12 cellular contexts compared by ENCODE assay signal in the genomic region with DNA sequence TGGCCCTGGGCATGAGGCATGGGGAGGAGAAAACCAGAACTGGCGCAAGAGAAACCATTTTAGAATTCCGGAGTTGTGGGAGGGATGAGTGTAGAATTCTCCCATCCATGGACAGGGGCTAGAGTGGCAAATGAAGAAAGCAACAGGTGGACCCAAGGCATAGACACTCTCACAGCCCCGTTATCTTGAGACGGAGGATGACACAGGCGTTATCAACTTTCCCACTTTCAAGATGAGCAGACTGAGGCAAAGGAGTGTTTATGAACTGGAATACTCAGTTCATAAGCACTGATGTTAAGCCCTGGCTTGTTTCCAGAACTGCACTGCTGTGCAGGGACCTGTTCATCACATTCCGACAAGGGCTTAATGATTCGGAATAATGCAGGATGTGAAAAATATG. TPM values are rescaled to one million over a fixed set of nuclear protein-coding genes. Genes with fewer than 3 reads are reported as not detected.
DNase-seq lines count a peak whose midpoint lies in the region; ATAC-seq, FAIRE-seq and TF ChIP-seq lines count a peak whose summit lies in the region.
"Had no signal": no experiment of that assay in that cellular context is flagged by ENCODE, and none has a peak within 500 bp of the region (broad histone marks: within the 10 kb centered on the region; RNA-seq: fewer than 3 reads in every experiment).

No MANE protein-coding gene starts in this region.

- peak overlapping the region; percentile 20 for H3K4me3 Mint-ChIP-seq in glutamatergic neuron (ENCODE audit: unreplicated experiment)
- H3K4me3 Mint-ChIP-seq in type B pancreatic cell: peak overlapping the region; percentile 86

- WGBS in HepG2 (ENCODE audit: low lambda C conversion rate): 98% methylated on average over 7 of the region's 7 CpGs
- 100% methylated on average over 2 of the region's 7 CpGs for WGBS in right lobe of liver (ENCODE audit: insufficient coverage, low coverage, low lambda C conversion rate, missing lambda C conversion rate)

- H3K9me3 ChIP-seq in HepG2 (ENCODE audit: low read length): no peaks in the 10 kb centered on the region
- H3K9me3 ChIP-seq in right lobe of liver: no peaks in the 10 kb centered on the region
- H3K9me3 ChIP-seq: BLaER1 had no signal

- 0 out of 5 replicates have a peak, but pooled peaks cover 0 to 9% of the 10 kb centered on the region in 2 experiments for H3K27me3 ChIP-seq in HepG2 (ENCODE audit: control insufficient read depth in 1 of 2, insufficient read depth in 2 of 2, low read length in 2 of 2)
- H3K27me3 ChIP-seq in right lobe of liver: no peaks in the 10 kb centered on the region
- H3K27me3 ChIP-seq: BLaER1 had no signal

- H3K4me3 ChIP-seq in HepG2 (replicated peaks in 1 of 3; ENCODE audit: insufficient read depth in 1 of 3, low read depth in 2 of 3, low read length in 3 of 3) (no peak overlapping the region), right lobe of liver (no peak overlapping the region)

- in situ Hi-C loops in HepG2 (cut with HindIII; ENCODE audit: extremely low pct_ligation_motif_present, low pct_unique_long_range_greater_than_20kb): no loop called here

- no peak overlapping the region for H2AFZ ChIP-seq in HepG2 (ENCODE audit: low read length)

- H3K4me1 ChIP-seq in HepG2 (ENCODE audit: insufficient read depth, low read length) (peaks cover 51% of the 10 kb centered on the region), right lobe of liver (peaks cover 0 to 17% (median 8%) of the 10 kb centered on the region in 4 donors)

- no peaks in the 10 kb centered on the region for H3K36me3 Mint-ChIP-seq in glutamatergic neuron (ENCODE audit: unreplicated experiment)
- peaks cover 8% of the 10 kb centered on the region for H3K36me3 Mint-ChIP-seq in type B pancreatic cell

- no peak for TF ChIP-seq POLR2A in HepG2 (IDR thresholded peaks at IDR 0.05; ENCODE audit: insufficient read depth in 1 of 2, low read depth in 2 of 2, low read length in 2 of 2)
- no peak for TF ChIP-seq POLR2A in right lobe of liver (IDR thresholded peaks at IDR 0.05)

- no peak overlapping the region for H3K9ac ChIP-seq in HepG2 (ENCODE audit: insufficient read depth, low read depth, low read length)

- no peak for TF ChIP-seq RAD21 in HepG2 (CRISPR knock-in tag; IDR thresholded peaks at IDR 0.05)

- TF ChIP-seq CTCF in HepG2 (CRISPR knock-in tag; IDR thresholded peaks at IDR 0.05): no peak
- TF ChIP-seq CTCF in right lobe of liver (IDR thresholded peaks at IDR 0.05): no peak
- TF ChIP-seq CTCF in VCaP (conservative IDR thresholded peaks at IDR 0.05): no peak
- no peak for TF ChIP-seq CTCF in glutamatergic neuron (IDR thresholded peaks at IDR 0.05; ENCODE audit: partially characterized antibody, unreplicated experiment)
- TF ChIP-seq CTCF in type B pancreatic cell (conservative IDR thresholded peaks at IDR 0.05): no peak

- no peaks in the 10 kb centered on the region for H4K20me1 ChIP-seq in HepG2 (ENCODE audit: insufficient read depth, low read length)

- FAIRE-seq in HepG2 (lab: Jason Lieb, UNC): no peak

- CTCF ChIA-PET in HepG2 (lab: Yijun Ruan, JAX; ENCODE audit: low intra/inter-chr PET ratio, low total read pairs): no interaction called here

- no TSS peak for BruUV-seq in HepG2 (replicated peaks; lab: Mats Ljungman, UMichigan)

- H3K4me1 Mint-ChIP-seq in glutamatergic neuron (ENCODE audit: low read depth, unreplicated experiment): peaks cover 17% of the 10 kb centered on the region
- peaks cover 23% of the 10 kb centered on the region for H3K4me1 Mint-ChIP-seq in type B pancreatic cell (ENCODE audit: unreplicated experiment)

- POLR2A ChIA-PET in HepG2 (lab: Yijun Ruan, JAX): no interaction called here

- TF ChIP-seq EP300 in HepG2 (IDR thresholded peaks at IDR 0.05; ENCODE audit: low read depth in 2 of 2, low read length in 2 of 2): no peak
- TF ChIP-seq EP300 in HepG2 (CRISPR knock-in tag; IDR thresholded peaks at IDR 0.05; ENCODE audit: borderline replicate concordance): no peak

- H3K9me3 Mint-ChIP-seq in glutamatergic neuron (ENCODE audit: unreplicated experiment) (peaks cover 6% of the 10 kb centered on the region), type B pancreatic cell (no peaks in the 10 kb centered on the region)

- H3K36me3 ChIP-seq in HepG2 (replicated peaks in 1 of 2; ENCODE audit: control insufficient read depth in 1 of 2, insufficient read depth in 2 of 2, low read length in 2 of 2): peaks cover 2 to 11% of the 10 kb centered on the region in 2 experiments; a peak in 4 of 5 replicates
- peaks cover 0 to 2% (median 0%) of the 10 kb centered on the region in 4 donors for H3K36me3 ChIP-seq in right lobe of liver

- peaks cover 8% of the 10 kb centered on the region for H3K27me3 Mint-ChIP-seq in glutamatergic neuron (ENCODE audit: unreplicated experiment)
- peaks cover 5% of the 10 kb centered on the region for H3K27me3 Mint-ChIP-seq in type B pancreatic cell

- H3K27ac Mint-ChIP-seq in glutamatergic neuron (ENCODE audit: unreplicated experiment) (no peak overlapping the region), type B pancreatic cell (no peak overlapping the region)

- DNase-seq in HepG2 (ENCODE audit: low spot score): no peak
- no peak for DNase-seq in right lobe of liver
- DNase-seq in glutamatergic neuron: no peak
- DNase-seq in type B pancreatic cell (ENCODE audit: extremely low spot score, unreplicated experiment): no peak
- no peak for DNase-seq in MV-4-11 (lab: John Stamatoyannopoulos, UW)
- DNase-seq in C1 segment of cervical spinal cord (lab: John Stamatoyannopoulos, UW): no peak
- DNase-seq: NCI-H2081 treated with DMSO at 0.1 percent for 48 hours; PC-3; stimulated activated CD4-positive, alpha-beta T cell treated with anti-CD3 and anti-CD28 coated beads, Interleukin-15, amount 100 ng/mL, for 24 hours had no signal

- H3K27ac ChIP-seq in HepG2 (ENCODE audit: extremely low read length, insufficient read depth, low read length) (no peak overlapping the region), right lobe of liver (no peak overlapping the region), VCaP (peak overlapping the region; percentile 94; the same call in 1 of the 2 replicates)

- ATAC-seq in HepG2: no peak
- no peak for ATAC-seq in right lobe of liver
- ATAC-seq in HG03442 (IDR thresholded peaks at IDR 0.05; ENCODE audit: unreplicated experiment): no peak

- H3K4me2 ChIP-seq in HepG2 (ENCODE audit: low read depth, low read length): no peak overlapping the region

- peaks cover 27% of the 10 kb centered on the region for H3K79me2 ChIP-seq in HepG2 (ENCODE audit: insufficient read depth, low read length)

- intact Hi-C loops in HepG2 (cut with micrococcal nuclease; ENCODE audit: unreplicated experiment) (no loop called here), right lobe of liver (cut with DNase I) (no loop called here)

RNA-seq across cellular contexts. Expression of a gene that starts 1.1 kb away (rescaled TPM):
- 122 and 176 TPM in 2 replicates for total RNA-seq in HepG2 (2016; rRNA removed; fragmentation: Illumina TruSeq; extraction: Trizol)
- total RNA-seq in HepG2 (2016; cell fraction: cytosol; rRNA removed; fragmentation: Illumina TruSeq; extraction: Trizol; ENCODE audit: low read depth): 1,005 and 1,074 TPM in 2 replicates
- 110 and 173 TPM in 2 replicates for total RNA-seq in HepG2 (2016; cell fraction: insoluble cytoplasmic fraction; rRNA removed; fragmentation: Illumina TruSeq; extraction: Trizol)
- 817 and 824 TPM in 2 replicates for total RNA-seq in HepG2 (2016; cell fraction: membrane; rRNA removed; fragmentation: Illumina TruSeq; extraction: Trizol)
- total RNA-seq in HepG2 (2016; cell fraction: nucleus; rRNA removed; fragmentation: Illumina TruSeq; extraction: Trizol): 71.9 and 77.8 TPM in 2 replicates
- 36.0 and 42.1 TPM in 2 replicates for polyA plus RNA-seq in HepG2 (2011; rRNA removed)
- 36.5 and 39.7 TPM in 2 replicates for polyA plus RNA-seq in HepG2 (2011; cell fraction: cytosol; rRNA removed)
- 30.0 and 32.8 TPM in 2 replicates for polyA plus RNA-seq in HepG2 (2011; cell fraction: nucleus; rRNA removed)
- 67.4 and 79.3 TPM in 2 replicates for polyA plus RNA-seq in HepG2 (2012)
- polyA plus RNA-seq in HepG2 (2016; cell fraction: cytosol; fragmentation: Illumina TruSeq; extraction: Trizol; ENCODE audit: low read depth): 1,318 and 1,338 TPM in 2 replicates
- polyA plus RNA-seq in HepG2 (2016; cell fraction: insoluble cytoplasmic fraction; fragmentation: Illumina TruSeq; extraction: Trizol; ENCODE audit: low read depth): 121 and 126 TPM in 2 replicates
- 873 and 884 TPM in 2 replicates for polyA plus RNA-seq in HepG2 (2016; cell fraction: membrane; fragmentation: Illumina TruSeq; extraction: Trizol; ENCODE audit: low read depth)
- 118 and 129 TPM in 2 replicates for polyA plus RNA-seq in HepG2 (2016; cell fraction: nucleus; fragmentation: Illumina TruSeq; extraction: Trizol; ENCODE audit: insufficient read depth, low read depth)
- polyA minus RNA-seq in HepG2 (2011; rRNA and poly(A)+ RNA removed; ENCODE audit: low replicate concordance): 25.1 and 47.9 TPM in 2 replicates
- polyA minus RNA-seq in HepG2 (2011; cell fraction: cytosol; rRNA and poly(A)+ RNA removed): 16.9 and 22.6 TPM in 2 replicates
- polyA minus RNA-seq in HepG2 (2011; cell fraction: nucleus; rRNA and poly(A)+ RNA removed): 16.4 and 20.8 TPM in 2 replicates
- total RNA-seq in right lobe of liver: 100 to 1,000 TPM in 2 of 6 experiments, 10 to 100 TPM in 4; 50.2 to 216 (median 64.9) TPM
- 70.2 TPM for total RNA-seq in glutamatergic neuron (ENCODE audit: unreplicated experiment)
- 68.0 and 69.0 TPM in 2 replicates for total RNA-seq in type B pancreatic cell (ENCODE audit: low replicate concordance)

RNA-seq across cellular contexts. Expression of a gene that starts 27.0 kb away (rescaled TPM):
- 40.6 and 59.2 TPM in 2 replicates for total RNA-seq in HepG2 (2016; rRNA removed; fragmentation: Illumina TruSeq; extraction: Trizol)
- 23.2 and 29.0 TPM in 2 replicates for total RNA-seq in HepG2 (2016; cell fraction: cytosol; rRNA removed; fragmentation: Illumina TruSeq; extraction: Trizol; ENCODE audit: low read depth)
- 41.6 and 55.7 TPM in 2 replicates for total RNA-seq in HepG2 (2016; cell fraction: insoluble cytoplasmic fraction; rRNA removed; fragmentation: Illumina TruSeq; extraction: Trizol)
- 47.8 and 50.6 TPM in 2 replicates for total RNA-seq in HepG2 (2016; cell fraction: membrane; rRNA removed; fragmentation: Illumina TruSeq; extraction: Trizol)
- 17.9 and 23.1 TPM in 2 replicates for total RNA-seq in HepG2 (2016; cell fraction: nucleus; rRNA removed; fragmentation: Illumina TruSeq; extraction: Trizol)
- 24.6 and 33.7 TPM in 2 replicates for polyA plus RNA-seq in HepG2 (2011; rRNA removed)
- polyA plus RNA-seq in HepG2 (2011; cell fraction: cytosol; rRNA removed): 20.9 and 29.7 TPM in 2 replicates
- polyA plus RNA-seq in HepG2 (2011; cell fraction: nucleus; rRNA removed): 16.6 and 28.3 TPM in 2 replicates
- polyA plus RNA-seq in HepG2 (2012): 31.1 and 36.0 TPM in 2 replicates
- polyA plus RNA-seq in HepG2 (2016; cell fraction: cytosol; fragmentation: Illumina TruSeq; extraction: Trizol; ENCODE audit: low read depth): 33.6 and 40.0 TPM in 2 replicates
- 68.6 and 71.5 TPM in 2 replicates for polyA plus RNA-seq in HepG2 (2016; cell fraction: insoluble cytoplasmic fraction; fragmentation: Illumina TruSeq; extraction: Trizol; ENCODE audit: low read depth)
- polyA plus RNA-seq in HepG2 (2016; cell fraction: membrane; fragmentation: Illumina TruSeq; extraction: Trizol; ENCODE audit: low read depth): 44.5 and 54.2 TPM in 2 replicates
- polyA plus RNA-seq in HepG2 (2016; cell fraction: nucleus; fragmentation: Illumina TruSeq; extraction: Trizol; ENCODE audit: insufficient read depth, low read depth): 38.5 and 43.8 TPM in 2 replicates
- 3.4 and 7.8 TPM in 2 replicates for polyA minus RNA-seq in HepG2 (2011; rRNA and poly(A)+ RNA removed; ENCODE audit: low replicate concordance)
- polyA minus RNA-seq in HepG2 (2011; cell fraction: cytosol; rRNA and poly(A)+ RNA removed): 7.6 and 10.5 TPM in 2 replicates
- polyA minus RNA-seq in HepG2 (2011; cell fraction: nucleus; rRNA and poly(A)+ RNA removed): 16.4 and 20.8 TPM in 2 replicates
- 10 to 100 TPM; 26.5 to 46.0 (median 32.0) TPM for total RNA-seq in right lobe of liver
- 46.1 TPM for total RNA-seq in glutamatergic neuron (ENCODE audit: unreplicated experiment)
- 39.7 and 42.2 TPM in 2 replicates for total RNA-seq in type B pancreatic cell (ENCODE audit: low replicate concordance)
